In genomic region chr2:14601070-14601770, GRCh38 we compare ENCODE assay signal across 20 cellular contexts. TPM values are rescaled to one million over a fixed set of nuclear protein-coding genes. Genes with fewer than 3 reads are reported as not detected.
"Had no signal": no experiment of that assay in that cellular context is flagged by ENCODE, and none has a peak within 500 bp of the region (broad histone marks: within the 10 kb centered on the region; RNA-seq: fewer than 3 reads in every experiment).

No MANE protein-coding gene starts in this region.

- DNase-seq: activated CD4-positive, alpha-beta T cell treated with anti-CD3 and anti-CD28 coated beads for 1 hour; activated CD4-positive, alpha-beta T cell treated with anti-CD3 and anti-CD28 coated beads, Interleukin-2, amount 50 U/mL, for 4 hours; activated naive CD4-positive, alpha-beta T cell treated with Interleukin-2 at 50 U/mL for 16 hours; endodermal cell; glutamatergic neuron; hypothalamus; kidney glomerular epithelial cell; mesendoderm; nucleus accumbens; posterior cingulate gyrus; right cardiac atrium; stimulated activated CD4-positive, alpha-beta T cell treated with anti-CD3 and anti-CD28 coated beads, Interleukin-4, amount 100 ng/mL, for 4 hours; T-cell; upper lobe of right lung had no signal

- H3K4me1 ChIP-seq: ascending aorta, upper lobe of right lung had no signal

- H3K4me1 Mint-ChIP-seq: activated T-helper 17 cell treated with anti-CD3 and anti-CD28 coated beads, Interleukin-2, amount 50 U/mL, for 72 hours; nephron; T-cell had no signal

- H3K27ac ChIP-seq: ascending aorta, cardiac muscle cell, upper lobe of right lung, VCaP had no signal

- H3K4me3 Mint-ChIP-seq: activated T-helper 17 cell treated with anti-CD3 and anti-CD28 coated beads, Interleukin-2, amount 50 U/mL, for 72 hours; endodermal cell; nephron; stimulated activated naive CD8-positive, alpha-beta T cell treated with anti-CD3 and anti-CD28 coated beads, Interleukin-15, Interleukin-2, amounts not matched to agents 100 ng/mL and 50 ng/mL, for 24 hours; T-cell had no signal

- H3K27me3 Mint-ChIP-seq: activated T-helper 17 cell treated with anti-CD3 and anti-CD28 coated beads, Interleukin-2, amount 50 U/mL, for 72 hours; stimulated activated naive CD8-positive, alpha-beta T cell treated with anti-CD3 and anti-CD28 coated beads, Interleukin-15, Interleukin-2, amounts not matched to agents 100 ng/mL and 50 ng/mL, for 24 hours; T-cell had no signal

- H3K9me3 Mint-ChIP-seq: activated T-helper 17 cell treated with anti-CD3 and anti-CD28 coated beads, Interleukin-2, amount 50 U/mL, for 72 hours; endodermal cell; nephron; stimulated activated naive CD8-positive, alpha-beta T cell treated with anti-CD3 and anti-CD28 coated beads, Interleukin-15, Interleukin-2, amounts not matched to agents 100 ng/mL and 50 ng/mL, for 24 hours had no signal

- ATAC-seq: activated T-helper 17 cell treated with anti-CD3 and anti-CD28 coated beads, Interleukin-2, amount 50 U/mL, for 72 hours; right cardiac atrium; T-cell; upper lobe of right lung had no signal

- H3K27me3 ChIP-seq: ascending aorta, cardiac muscle cell, upper lobe of right lung had no signal

- H3K27ac Mint-ChIP-seq: activated T-helper 17 cell treated with anti-CD3 and anti-CD28 coated beads, Interleukin-2, amount 50 U/mL, for 72 hours; endodermal cell; nephron; stimulated activated naive CD8-positive, alpha-beta T cell treated with anti-CD3 and anti-CD28 coated beads, Interleukin-15, Interleukin-2, amounts not matched to agents 100 ng/mL and 50 ng/mL, for 24 hours; T-cell had no signal

RNA-seq across cellular contexts. Expression of gene LRATD1, which starts 31.3 kb away (rescaled TPM):
- total RNA-seq: activated T-helper 17 cell treated with anti-CD3 and anti-CD28 coated beads, Interleukin-2, amount 50 U/mL, for 72 hours had no signal
